8 cellular contexts compared by ENCODE assay signal in genomic region chr6:136250686-136251008, GRCh38. TPM values are rescaled to one million over a fixed set of nuclear protein-coding genes. Genes with fewer than 3 reads are reported as not detected.
DNase-seq lines count a peak whose midpoint lies in the region; ATAC-seq and TF ChIP-seq lines count a peak whose summit lies in the region.

No MANE protein-coding gene starts in this region.

- H2AFZ ChIP-seq in trophoblast cell (ENCODE audit: insufficient read depth, low read length, poor library complexity): no peak overlapping the region

- H2AK5ac ChIP-seq in trophoblast cell (ENCODE audit: low read length): no peak overlapping the region

- H3K27ac ChIP-seq in Peyer's patch (peak overlapping the region; percentile 29 to 67 (median 56)), esophagus squamous epithelium (peak overlapping the region; percentile 38 to 69 (median 52)), trophoblast cell (ENCODE audit: low read depth, low read length) (no peak overlapping the region)

- peak; percentile 8 for ATAC-seq in GM18505 (IDR thresholded peaks at IDR 0.05; ENCODE audit: unreplicated experiment)
- no peak for ATAC-seq in GM21619 (IDR thresholded peaks at IDR 0.05; ENCODE audit: unreplicated experiment)

- no peak overlapping the region for H3K4ac ChIP-seq in trophoblast cell (ENCODE audit: low read depth, low read length)

- TF ChIP-seq CTCF in HFF-Myc (IDR thresholded peaks at IDR 0.05; ENCODE audit: low read depth, low read length, missing control alignments): no peak
- peak in 1 of 6 experiments; percentile 6 for TF ChIP-seq CTCF in Peyer's patch (IDR thresholded peaks at IDR 0.05)
- no peak for TF ChIP-seq CTCF in esophagus squamous epithelium (IDR thresholded peaks at IDR 0.05)

- H3K27me3 ChIP-seq in Peyer's patch (no peaks in the 10 kb centered on the region), esophagus squamous epithelium (no peaks in the 10 kb centered on the region), trophoblast cell (ENCODE audit: insufficient read depth, low read length) (no peaks in the 10 kb centered on the region)

- no peak overlapping the region for H3K9ac ChIP-seq in trophoblast cell (ENCODE audit: low read length)

- H2BK120ac ChIP-seq in trophoblast cell (ENCODE audit: insufficient read depth, low read length, poor library complexity): no peak overlapping the region

- H3K4me3 ChIP-seq in HFF-Myc (replicated peaks; ENCODE audit: low read depth, low read length) (peak overlapping the region; percentile 72), Peyer's patch (peak overlapping the region; percentile 59 to 95 (median 79)), esophagus squamous epithelium (peak overlapping the region; percentile 63 to 83 (median 70)), trophoblast cell (ENCODE audit: low read depth, low read length) (peak overlapping the region; percentile 66)

- 0 to 1% methylated on average over 8 of the region's 8 CpGs for WGBS in esophagus squamous epithelium, 2 donors
- WGBS in trophoblast cell (ENCODE audit: extremely low coverage, insufficient coverage, insufficient read length): no CpG with 5 or more reads among the region's 8 CpGs

- intact Hi-C loops in esophagus squamous epithelium (cut with DNase I): no loop called here

- no peak overlapping the region for H3K14ac ChIP-seq in trophoblast cell (ENCODE audit: low read length)

- H3K79me2 ChIP-seq in trophoblast cell (ENCODE audit: control insufficient read depth, insufficient read depth, low read length, poor library complexity): no peaks in the 10 kb centered on the region

- H3K18ac ChIP-seq in trophoblast cell (ENCODE audit: low read length): no peak overlapping the region

- H3K9me3 ChIP-seq in Peyer's patch: no peaks in the 10 kb centered on the region
- no peaks in the 10 kb centered on the region for H3K9me3 ChIP-seq in esophagus squamous epithelium
- H3K9me3 ChIP-seq in trophoblast cell (ENCODE audit: insufficient read depth, low read depth, low read length): no peaks in the 10 kb centered on the region

- peak overlapping the region; percentile 77 for H3K4me2 ChIP-seq in trophoblast cell (ENCODE audit: low read length)

- no peak for DNase-seq in HFF-Myc (ENCODE audit: extremely low read depth, low read depth)
- DNase-seq in Peyer's patch: no peak
- no peak for DNase-seq in esophagus squamous epithelium (lab: John Stamatoyannopoulos, UW)
- DNase-seq in trophoblast cell: peak in 1 of 2 donors; percentile 41
- no peak for DNase-seq in kidney glomerular epithelial cell (lab: John Stamatoyannopoulos, UW)
- DNase-seq in effector CD4-positive, alpha-beta T cell: no peak

- no peak overlapping the region for H2BK12ac ChIP-seq in trophoblast cell (ENCODE audit: low read length)

- no peak overlapping the region for H2BK5ac ChIP-seq in trophoblast cell (ENCODE audit: low read depth, low read length, poor library complexity)

- no peaks in the 10 kb centered on the region for H3K79me1 ChIP-seq in trophoblast cell (ENCODE audit: low read length)

- no peak overlapping the region for H4K12ac ChIP-seq in trophoblast cell (ENCODE audit: low read depth, low read length)

- no peak overlapping the region for H3K23ac ChIP-seq in trophoblast cell (ENCODE audit: low read length)

- H4K8ac ChIP-seq in trophoblast cell (ENCODE audit: low read depth, low read length): peak overlapping the region; percentile 44

- no peaks in the 10 kb centered on the region for H3K36me3 ChIP-seq in Peyer's patch
- peaks cover 0 to 3% (median 0%) of the 10 kb centered on the region in 3 donors for H3K36me3 ChIP-seq in esophagus squamous epithelium
- no peaks in the 10 kb centered on the region for H3K36me3 ChIP-seq in trophoblast cell (ENCODE audit: control insufficient read depth in 1 of 2, insufficient read depth in 2 of 2, low read length in 2 of 2)

- H4K91ac ChIP-seq in trophoblast cell (ENCODE audit: low read depth, low read length): no peak overlapping the region

- TF ChIP-seq POLR2A in GM18505 (IDR thresholded peaks at IDR 0.05; ENCODE audit: borderline replicate concordance, extremely low read depth, insufficient read depth, insufficient read length) (no peak), Peyer's patch (IDR thresholded peaks at IDR 0.05) (no peak), esophagus squamous epithelium (IDR thresholded peaks at IDR 0.05) (no peak)

- H3K4me1 ChIP-seq in Peyer's patch (peaks cover 0 to 14% (median 2%) of the 10 kb centered on the region in 4 donors), esophagus squamous epithelium (peaks cover 6 to 25% (median 9%) of the 10 kb centered on the region in 3 donors), trophoblast cell (ENCODE audit: control insufficient read depth in 1 of 2, insufficient read depth in 2 of 2, low read length in 2 of 2) (peaks cover 0 to 3% of the 10 kb centered on the region in 2 experiments)

RNA-seq across cellular contexts. Expression of gene MTFR2, which starts 0.5 kb away (rescaled TPM):
- total RNA-seq in Peyer's patch (1 to 10 TPM in 3 of 4 donors, not detected in 1; 2.1 to 5.0 (median 2.7) TPM), esophagus squamous epithelium (1 to 10 TPM; 2.3 to 4.7 (median 2.6) TPM)
- polyA plus RNA-seq in trophoblast cell (2013): 12.4 and 12.5 TPM in 2 replicates

RNA-seq across cellular contexts. Expression of gene BCLAF1, which starts 39.0 kb away (rescaled TPM):
- 100 to 1,000 TPM; 110 to 639 (median 135) TPM for total RNA-seq in Peyer's patch
- total RNA-seq in esophagus squamous epithelium: 100 to 1,000 TPM in 2 of 4 donors, 10 to 100 TPM in 2; 73.2 to 119 (median 93.9) TPM
- 141 and 143 TPM in 2 replicates for polyA plus RNA-seq in trophoblast cell (2013)
